ENCODE assay signal across 8 cellular contexts in genomic region chrX:16869393-16870094, GRCh38. TPM values are rescaled to one million over a fixed set of nuclear protein-coding genes. Genes with fewer than 3 reads are reported as not detected.
A peak's percentile ranks its signal among the peaks of the same experiment; 100 is the strongest.
DNase-seq lines count a peak whose midpoint lies in the region; ATAC-seq, FAIRE-seq and TF ChIP-seq lines count a peak whose summit lies in the region.

No MANE protein-coding gene starts in this region.

- TF ChIP-seq POLR2A in gastrocnemius medialis (IDR thresholded peaks at IDR 0.05), result no peak

- H3K36me3 ChIP-seq in CD4-positive, CD25-positive, alpha-beta regulatory T cell (ENCODE audit: control insufficient read depth, insufficient read depth, low read length), result no peaks in the 10 kb centered on the region
- H3K36me3 ChIP-seq in right atrium auricular region (no peaks in the 10 kb centered on the region), gastrocnemius medialis (no peaks in the 10 kb centered on the region)

- peaks cover 4% of the 10 kb centered on the region for H3K36me3 Mint-ChIP-seq in CD4-positive, CD25-positive, alpha-beta regulatory T cell
- peaks cover 23% of the 10 kb centered on the region for H3K36me3 Mint-ChIP-seq in activated naive CD8-positive, alpha-beta T cell treated with anti-CD3 and anti-CD28 coated beads, Interleukin-2, amount 50 U/mL, for 24 hours (ENCODE audit: low read depth)

- H3K9me3 Mint-ChIP-seq in CD4-positive, CD25-positive, alpha-beta regulatory T cell, result no peaks in the 10 kb centered on the region
- H3K9me3 Mint-ChIP-seq in activated naive CD8-positive, alpha-beta T cell treated with anti-CD3 and anti-CD28 coated beads, Interleukin-2, amount 50 U/mL, for 24 hours, result no peaks in the 10 kb centered on the region

- H3K27me3 ChIP-seq in CD4-positive, CD25-positive, alpha-beta regulatory T cell (ENCODE audit: control insufficient read depth, insufficient read depth, low read length), result no peaks in the 10 kb centered on the region
- H3K27me3 ChIP-seq in right atrium auricular region (no peaks in the 10 kb centered on the region), gastrocnemius medialis (peaks cover 0 to 8% (median 0%) of the 10 kb centered on the region in 3 donors)

- intact Hi-C loops in gastrocnemius medialis (cut with DNase I; ENCODE audit: low total_unique reads), result loop anchor here (1.0 to 10.0 kb wide), 4 partner anchors 31 to 1375 kb away; partner anchors contain the start of genes PIR, SYAP1 and TXLNG

- H3K4me3 Mint-ChIP-seq in CD4-positive, CD25-positive, alpha-beta regulatory T cell, result peak overlapping the region; percentile 92 to 99 (median 98)
- peak overlapping the region; percentile 96 for H3K4me3 Mint-ChIP-seq in activated naive CD8-positive, alpha-beta T cell treated with anti-CD3 and anti-CD28 coated beads, Interleukin-2, amount 50 U/mL, for 24 hours

- peak; percentile 29 to 64 (median 46) for DNase-seq in CD4-positive, CD25-positive, alpha-beta regulatory T cell
- DNase-seq in RCC 7860 (ENCODE audit: low spot score) (peak; percentile 7), right atrium auricular region (ENCODE audit: low spot score) (no peak), gastrocnemius medialis (peak; percentile 9 to 18), SW 1271 (lab: John Stamatoyannopoulos, UW) (no peak)
- DNase-seq in activated naive CD8-positive, alpha-beta T cell treated with anti-CD3 and anti-CD28 coated beads, Interleukin-2, amount 50 U/mL, for 24 hours, result peak; percentile 61

- TF ChIP-seq CTCF in right atrium auricular region (IDR thresholded peaks at IDR 0.05) (no peak), gastrocnemius medialis (IDR thresholded peaks at IDR 0.05 in 4 of 5, conservative IDR thresholded peaks at IDR 0.05 in 1 of 5) (no peak)

- ATAC-seq in CD4-positive, CD25-positive, alpha-beta regulatory T cell (ENCODE audit: low read depth in 2 of 2), result peak; percentile 37 to 45
- peak; percentile 43 for ATAC-seq in GM19372 (IDR thresholded peaks at IDR 0.05; ENCODE audit: low read depth, unreplicated experiment)
- ATAC-seq in HG03432 (IDR thresholded peaks at IDR 0.05; ENCODE audit: unreplicated experiment), result peak; percentile 56
- ATAC-seq in activated naive CD8-positive, alpha-beta T cell treated with anti-CD3 and anti-CD28 coated beads, Interleukin-2, amount 50 U/mL, for 24 hours, result peak; percentile 61
- peak; percentile 51 to 61 for ATAC-seq in gastrocnemius medialis

- peak overlapping the region; percentile 92 for H3K27ac ChIP-seq in CD4-positive, CD25-positive, alpha-beta regulatory T cell (ENCODE audit: insufficient read depth, low read length, poor library complexity, severe bottlenecking)
- H3K27ac ChIP-seq in right atrium auricular region (peak overlapping the region; percentile 89 to 95), gastrocnemius medialis (peak overlapping the region; percentile 90 to 98 (median 95))

- no peak for FAIRE-seq in RCC 7860 (lab: Jason Lieb, UNC)

- H3K4me3 ChIP-seq in CD4-positive, CD25-positive, alpha-beta regulatory T cell (ENCODE audit: low read depth, low read length), result peak overlapping the region; percentile 92
- H3K4me3 ChIP-seq in right atrium auricular region (peak overlapping the region; percentile 61 to 63), gastrocnemius medialis (peak overlapping the region; percentile 62 to 84 (median 70))

- H3K27ac Mint-ChIP-seq in CD4-positive, CD25-positive, alpha-beta regulatory T cell, result peak overlapping the region; percentile 97 to 98 (median 97)
- H3K27ac Mint-ChIP-seq in activated naive CD8-positive, alpha-beta T cell treated with anti-CD3 and anti-CD28 coated beads, Interleukin-2, amount 50 U/mL, for 24 hours, result peak overlapping the region; percentile 95

- peaks cover 33% of the 10 kb centered on the region for H3K4me1 ChIP-seq in CD4-positive, CD25-positive, alpha-beta regulatory T cell (ENCODE audit: control insufficient read depth, insufficient read depth, low read length, poor library complexity, severe bottlenecking)
- H3K4me1 ChIP-seq in right atrium auricular region (peaks cover 0 to 23% of the 10 kb centered on the region in 2 donors), gastrocnemius medialis (peaks cover 11 to 17% of the 10 kb centered on the region in 2 donors)

- peaks cover 4% of the 10 kb centered on the region for H3K27me3 Mint-ChIP-seq in CD4-positive, CD25-positive, alpha-beta regulatory T cell
- no peaks in the 10 kb centered on the region for H3K27me3 Mint-ChIP-seq in activated naive CD8-positive, alpha-beta T cell treated with anti-CD3 and anti-CD28 coated beads, Interleukin-2, amount 50 U/mL, for 24 hours

- in situ Hi-C loops in gastrocnemius medialis (cut with MboI; ENCODE audit: low sequenced_read_pairs in 4 of 4), result no loop called here

- peaks cover 14 to 50% (median 22%) of the 10 kb centered on the region in 4 donors for H3K4me1 Mint-ChIP-seq in CD4-positive, CD25-positive, alpha-beta regulatory T cell
- peaks cover 41% of the 10 kb centered on the region for H3K4me1 Mint-ChIP-seq in activated naive CD8-positive, alpha-beta T cell treated with anti-CD3 and anti-CD28 coated beads, Interleukin-2, amount 50 U/mL, for 24 hours

- H3K9me3 ChIP-seq in CD4-positive, CD25-positive, alpha-beta regulatory T cell (ENCODE audit: control insufficient read depth in 2 of 2, low read length in 2 of 2), result no peaks in the 10 kb centered on the region
- H3K9me3 ChIP-seq in right atrium auricular region (no peaks in the 10 kb centered on the region), gastrocnemius medialis (no peaks in the 10 kb centered on the region)

RNA-seq across cellular contexts. Expression of gene RBBP7, which starts 0.6 kb away (rescaled TPM):
- 120 TPM for total RNA-seq in CD4-positive, CD25-positive, alpha-beta regulatory T cell
- polyA plus RNA-seq in CD4-positive, CD25-positive, alpha-beta regulatory T cell, result 100 to 1,000 TPM; 133 to 150 (median 143) TPM
- total RNA-seq in right atrium auricular region (10 to 100 TPM; 70.7 to 72.2 TPM), gastrocnemius medialis (100 to 1,000 TPM in 3 of 4 donors, 10 to 100 TPM in 1; 95.0 to 325 (median 151) TPM)

Comparison
In these comparisons a context has a peak if more than half of its experiments do, and no peak if none do; other contexts are left out.
1. DNase-seq: peak in CD4-positive, CD25-positive, alpha-beta regulatory T cell (3 of 3), RCC 7860 (single experiment), activated naive CD8-positive, alpha-beta T cell treated with anti-CD3 and anti-CD28 coated beads, Interleukin-2, amount 50 U/mL, for 24 hours (single experiment) and gastrocnemius medialis (2 of 2); none in right atrium auricular region (single experiment) and SW 1271 (0 of 2).
2. Peak in every context shown above with its lines, with median percentiles within 50 percentile points of each other: ATAC-seq, H3K27ac ChIP-seq and H3K4me3 ChIP-seq.